In genomic region chr4:22607382-22607781, GRCh38 we compare ENCODE assay signal across 8 cellular contexts.
DNase-seq lines count a peak whose midpoint lies in the region; ATAC-seq, FAIRE-seq and TF ChIP-seq lines count a peak whose summit lies in the region.

No MANE protein-coding gene starts in this region.

- H3K4me3 ChIP-seq in cardiac muscle cell = no peak overlapping the region
- H3K4me3 ChIP-seq in small intestine (ENCODE audit: low read depth in 1 of 2, low read length in 2 of 2) = no peak overlapping the region

- H3K27me3 ChIP-seq in cardiac muscle cell = no peaks in the 10 kb centered on the region
- H3K27me3 ChIP-seq in small intestine (ENCODE audit: control insufficient read depth in 2 of 2, insufficient read depth in 2 of 2, low read length in 2 of 2) = no peaks in the 10 kb centered on the region

- H3K36me3 ChIP-seq in cardiac muscle cell (no peaks in the 10 kb centered on the region), small intestine (ENCODE audit: control insufficient read depth in 2 of 2, insufficient read depth in 2 of 2, low read length in 2 of 2) (no peaks in the 10 kb centered on the region)

- TF ChIP-seq CTCF in GM20000 (IDR thresholded peaks at IDR 0.05; ENCODE audit: extremely low read depth, missing control alignments) (peak; percentile 15), cardiac muscle cell (IDR thresholded peaks at IDR 0.05; ENCODE audit: low read depth, low read length) (peak; percentile 63)

- DNase-seq in CD1c-positive myeloid dendritic cell (ENCODE audit: extremely low spot score) (peak; percentile 26), GM20000 (ENCODE audit: low spot score) (peak; percentile 15), NCI-H460 (ENCODE audit: extremely low read depth, low read depth) (peak; percentile 21), cardiac muscle cell (ENCODE audit: low read depth in 1 of 2, low spot score in 1 of 2) (peak; percentile 60 to 63), small intestine (peak; percentile 55)
- peak; percentile 41 to 59 for DNase-seq in activated T-cell treated with anti-CD3 and anti-CD28 coated beads, Interleukin-2, amount 50 U/mL, for 48 hours

- 10 to 37% (median 19%) methylated on average over 3 of the region's 3 CpGs for WGBS in small intestine, 3 donors

- ATAC-seq in HG03280 (IDR thresholded peaks at IDR 0.05; ENCODE audit: unreplicated experiment) = no peak
- ATAC-seq in HG02970 (IDR thresholded peaks at IDR 0.05; ENCODE audit: low FRiP score, unreplicated experiment) = no peak

- no peaks in the 10 kb centered on the region for H3K9me3 ChIP-seq in cardiac muscle cell (ENCODE audit: low read depth)
- H3K9me3 ChIP-seq in small intestine (ENCODE audit: control insufficient read depth, low read depth) = no peaks in the 10 kb centered on the region

- H3K27ac ChIP-seq in cardiac muscle cell (no peak overlapping the region), small intestine (ENCODE audit: low read depth in 1 of 2, low read length in 1 of 2) (no peak overlapping the region)

- H3K4me1 ChIP-seq in cardiac muscle cell (ENCODE audit: low read depth) (no peaks in the 10 kb centered on the region), small intestine (ENCODE audit: control insufficient read depth in 2 of 2, insufficient read depth in 1 of 2, low read depth in 1 of 2, low read length in 1 of 2) (no peaks in the 10 kb centered on the region)

- no peak for FAIRE-seq in small intestine (lab: Jason Lieb, UNC)
